Comparison of ENCODE assay signal across 8 cellular contexts in the genomic region with DNA sequence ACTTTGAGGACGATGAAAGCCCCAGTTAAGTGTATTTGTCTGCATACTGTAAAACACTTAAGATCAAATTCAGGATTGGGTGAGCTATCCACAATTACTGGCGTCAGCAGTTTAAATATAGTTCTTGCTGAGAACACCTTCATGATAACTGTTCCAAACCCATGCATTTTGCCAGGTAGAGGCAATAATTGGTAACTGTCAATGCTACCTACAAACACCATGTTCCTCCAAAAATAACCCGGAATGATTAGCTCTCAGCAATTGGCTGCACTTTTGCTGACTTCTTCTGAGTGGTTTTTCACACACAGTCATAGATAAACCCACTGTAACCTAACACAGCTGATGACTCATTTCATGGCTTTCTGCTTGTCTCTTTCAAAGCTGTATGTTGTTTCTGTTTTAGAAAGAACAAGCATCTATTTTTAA.
DNase-seq lines count a peak whose midpoint lies in the region; ATAC-seq, FAIRE-seq and TF ChIP-seq lines count a peak whose summit lies in the region.

No MANE protein-coding gene starts in this region.

- H3K9me3 ChIP-seq in keratinocyte (ENCODE audit: control insufficient read depth, low read depth, low read length) (peaks cover 3% of the 10 kb centered on the region), vagina (no peaks in the 10 kb centered on the region)

- dilution Hi-C loops in keratinocyte (cut with MboI; ENCODE audit: extremely low pct_ligation_motif_present, low sequenced_read_pairs): no loop called here

- H4K20me1 ChIP-seq in keratinocyte (ENCODE audit: control insufficient read depth, extremely low read depth, insufficient read depth, low read length): no peaks in the 10 kb centered on the region

- intact Hi-C loops in vagina (cut with DNase I): no loop called here

- TF ChIP-seq CTCF in keratinocyte (optimal IDR thresholded peaks at IDR 0.05 in 1 of 3, IDR thresholded peaks at IDR 0.05 in 1 of 3, conservative IDR thresholded peaks at IDR 0.05 in 1 of 3; ENCODE audit: extremely low read depth in 1 of 3, insufficient read depth in 2 of 3, low read length in 3 of 3) (no peak), vagina (IDR thresholded peaks at IDR 0.05) (no peak)

- DNase-seq in DMS 273 treated with DMSO at 0.1 percent for 48 hours (lab: John Stamatoyannopoulos, UW) (peak; percentile 0), keratinocyte (ENCODE audit: low read depth, low spot score) (no peak), vagina (ENCODE audit: extremely low spot score in 2 of 2) (no peak), T-cell (no peak)
- peak; percentile 7 for DNase-seq in T-helper 2 cell treated with Interferon-gamma antibody and Interleukin-4, amounts not matched to agents 5 μg/mL and 100 μg/mL, for 36 hours (ENCODE audit: low spot score)
- DNase-seq in stimulated activated CD8-positive, alpha-beta memory T cell treated with anti-CD3 and anti-CD28 coated beads, Interleukin-4, amount 100 ng/mL, for 48 hours: no peak

- no peak overlapping the region for H3K4me3 Mint-ChIP-seq in T-helper 2 cell treated with Interferon-gamma antibody and Interleukin-4, amounts not matched to agents 5 μg/mL and 100 μg/mL, for 36 hours
- H3K4me3 Mint-ChIP-seq in T-cell: no peak overlapping the region

- POLR2A ChIA-PET in T-cell (lab: Charles Lee): no interaction called here

- H3K27me3 ChIP-seq in keratinocyte (ENCODE audit: control insufficient read depth, extremely low read depth, insufficient read depth, low read length): no peaks in the 10 kb centered on the region
- H3K27me3 ChIP-seq in vagina: no peaks in the 10 kb centered on the region

- H3K36me3 Mint-ChIP-seq in T-helper 2 cell treated with Interferon-gamma antibody and Interleukin-4, amounts not matched to agents 5 μg/mL and 100 μg/mL, for 36 hours (ENCODE audit: low read depth): no peaks in the 10 kb centered on the region
- H3K36me3 Mint-ChIP-seq in T-cell: no peaks in the 10 kb centered on the region

- peaks cover 3% of the 10 kb centered on the region for H3K27me3 Mint-ChIP-seq in T-helper 2 cell treated with Interferon-gamma antibody and Interleukin-4, amounts not matched to agents 5 μg/mL and 100 μg/mL, for 36 hours (ENCODE audit: low read depth)
- H3K27me3 Mint-ChIP-seq in T-cell: no peaks in the 10 kb centered on the region

- peak; percentile 90 for FAIRE-seq in keratinocyte (lab: Jason Lieb, UNC)

- no peak for TF ChIP-seq POLR2A in vagina (IDR thresholded peaks at IDR 0.05)

- no peak overlapping the region for H2AFZ ChIP-seq in keratinocyte (ENCODE audit: control insufficient read depth, low read length)

- H3K27ac ChIP-seq in keratinocyte (ENCODE audit: control insufficient read depth, insufficient read depth, low read length) (no peak overlapping the region), vagina (no peak overlapping the region)

- H3K9ac ChIP-seq in keratinocyte (ENCODE audit: control insufficient read depth, extremely low read depth, insufficient read depth, low read length): no peak overlapping the region

- no peaks in the 10 kb centered on the region for H3K9me1 ChIP-seq in keratinocyte (ENCODE audit: control insufficient read depth, extremely low read depth, insufficient read depth, low read length)

- H3K4me3 ChIP-seq in keratinocyte (ENCODE audit: control insufficient read depth in 2 of 3, extremely low read depth in 1 of 3, insufficient read depth in 2 of 3, low read depth in 1 of 3, low read length in 3 of 3) (no peak overlapping the region), vagina (no peak overlapping the region)

- no peak overlapping the region for H3K27ac Mint-ChIP-seq in T-helper 2 cell treated with Interferon-gamma antibody and Interleukin-4, amounts not matched to agents 5 μg/mL and 100 μg/mL, for 36 hours
- H3K27ac Mint-ChIP-seq in T-cell: no peak overlapping the region

- no peak overlapping the region for H3K4me2 ChIP-seq in keratinocyte (ENCODE audit: control insufficient read depth, extremely low read depth, insufficient read depth, low read depth, low read length)

- ATAC-seq in GM19395 (IDR thresholded peaks at IDR 0.05; ENCODE audit: unreplicated experiment) (peak; percentile 99), HG03280 (IDR thresholded peaks at IDR 0.05; ENCODE audit: unreplicated experiment) (peak; percentile 99), T-cell (replicated peaks in 1 of 4) (no peak)

- H3K4me1 ChIP-seq in keratinocyte (ENCODE audit: control insufficient read depth, extremely low read depth, insufficient read depth, low read length) (peaks cover 9% of the 10 kb centered on the region), vagina (peaks cover 12% of the 10 kb centered on the region)

- peaks cover 9% of the 10 kb centered on the region for H3K9me3 Mint-ChIP-seq in T-helper 2 cell treated with Interferon-gamma antibody and Interleukin-4, amounts not matched to agents 5 μg/mL and 100 μg/mL, for 36 hours
- H3K9me3 Mint-ChIP-seq in T-cell: peaks cover 0 to 4% (median 2%) of the 10 kb centered on the region in 3 donors

- no peaks in the 10 kb centered on the region for H3K36me3 ChIP-seq in keratinocyte (ENCODE audit: control insufficient read depth in 2 of 2, extremely low read depth in 1 of 2, insufficient read depth in 2 of 2, low read length in 2 of 2)
- H3K36me3 ChIP-seq in vagina: no peaks in the 10 kb centered on the region

- H3K4me1 Mint-ChIP-seq in T-helper 2 cell treated with Interferon-gamma antibody and Interleukin-4, amounts not matched to agents 5 μg/mL and 100 μg/mL, for 36 hours (ENCODE audit: low read depth): peaks cover 15% of the 10 kb centered on the region
- H3K4me1 Mint-ChIP-seq in T-cell: no peaks in the 10 kb centered on the region

- CTCF ChIA-PET in T-cell (lab: Charles Lee): no interaction called here

- H3K79me2 ChIP-seq in keratinocyte (ENCODE audit: control insufficient read depth, insufficient read depth, low read length): no peaks in the 10 kb centered on the region

Comparison
In these comparisons a context has a peak if more than half of its experiments do, and no peak if none do; other contexts are left out.
1. DNase-seq: peak in DMS 273 treated with DMSO at 0.1 percent for 48 hours (single experiment) and T-helper 2 cell treated with Interferon-gamma antibody and Interleukin-4, amounts not matched to agents 5 μg/mL and 100 μg/mL, for 36 hours (single experiment); none in keratinocyte (single experiment), vagina (0 of 2), T-cell (0 of 34) and stimulated activated CD8-positive, alpha-beta memory T cell treated with anti-CD3 and anti-CD28 coated beads, Interleukin-4, amount 100 ng/mL, for 48 hours (single experiment).
2. ATAC-seq: peak in GM19395 (single experiment) and HG03280 (single experiment); none in T-cell (0 of 4).